28 cellular contexts compared by ENCODE assay signal in the genomic region with DNA sequence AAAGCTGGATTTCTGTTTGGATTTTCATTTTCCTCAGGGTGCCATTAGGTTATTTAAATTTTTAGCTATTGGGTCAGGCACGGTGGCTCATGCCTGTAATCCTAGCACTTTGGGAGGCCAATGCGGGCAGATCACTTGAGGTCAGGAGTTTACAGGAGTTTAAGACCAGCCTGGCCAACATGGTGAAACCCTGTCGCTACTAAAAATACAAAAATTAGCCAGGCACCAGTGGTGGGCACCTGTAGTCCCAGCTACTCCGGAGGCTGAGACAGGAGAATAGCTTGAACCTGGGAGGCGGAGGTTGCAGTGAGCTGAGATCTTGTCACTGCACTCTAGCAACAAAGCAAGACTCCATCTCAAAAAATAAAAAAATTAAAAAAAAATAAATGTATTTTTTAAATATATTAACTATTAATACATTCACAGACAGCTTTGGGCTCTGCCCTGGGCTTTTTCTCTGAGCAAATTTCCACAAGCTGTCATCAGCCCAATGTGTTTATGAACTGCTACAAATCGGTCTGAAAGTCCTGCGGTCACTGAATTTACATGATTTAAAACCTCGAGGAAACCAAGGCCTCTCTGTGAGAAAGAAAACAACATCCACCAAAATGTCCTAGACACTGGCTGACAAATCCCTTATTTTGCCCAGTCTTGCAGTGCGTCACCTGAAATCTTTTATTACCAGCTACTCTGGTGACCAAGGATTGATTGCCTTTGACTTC. TPM values are rescaled to one million over a fixed set of nuclear protein-coding genes. Genes with fewer than 3 reads are reported as not detected.
"Had no signal": no experiment of that assay in that cellular context is flagged by ENCODE, and none has a peak within 500 bp of the region (broad histone marks: within the 10 kb centered on the region; RNA-seq: fewer than 3 reads in every experiment).

No MANE protein-coding gene starts in this region.

- H3K36me3 ChIP-seq: uterus had no signal

- DNase-seq: cortex of kidney; foreskin melanocyte; glutamatergic neuron; heart right ventricle; hippocampal formation; left cardiac atrium; left lung; mesendoderm; midbrain; naive thymus-derived CD4-positive, alpha-beta T cell; nephron progenitor cell; nucleus accumbens; psoas muscle; right cardiac atrium; sigmoid colon; stimulated activated CD4-positive, alpha-beta T cell treated with anti-CD3 and anti-CD28 coated beads, Interleukin-2, amount 100 ng/mL, for 24 hours; stimulated activated CD4-positive, alpha-beta T cell treated with anti-CD3 and anti-CD28 coated beads, Interleukin-4, amount 100 ng/mL, for 24 hours; stimulated activated naive CD4-positive, alpha-beta T cell treated with Interleukin-2 at 50 U/mL for 16 hours; stomach; thyroid gland; upper lobe of left lung; uterus had no signal

- H3K9me3 ChIP-seq: left lung, psoas muscle, sigmoid colon, thyroid gland, upper lobe of left lung, uterus had no signal

- H3K4me3 ChIP-seq: heart right ventricle, left lung, psoas muscle, sigmoid colon, stomach, thyroid gland, upper lobe of left lung, uterus had no signal

- H3K4me1 ChIP-seq: heart right ventricle, psoas muscle, thyroid gland, uterus had no signal

- H3K27ac ChIP-seq: heart right ventricle, left lung, psoas muscle, stomach, thyroid gland, upper lobe of left lung, uterus had no signal

- H3K27me3 ChIP-seq: heart right ventricle, left lung, sigmoid colon, stomach, thyroid gland, upper lobe of left lung, uterus had no signal

- ATAC-seq: heart right ventricle; left cardiac atrium; left lung; naive thymus-derived CD4-positive, alpha-beta T cell; psoas muscle; right cardiac atrium; stimulated activated effector memory CD8-positive, alpha-beta T cell treated with anti-CD3 and anti-CD28 coated beads, Interleukin-12 subunit alpha, Interleukin-12 subunit beta, amount 100 ng/mL, for 72 hours had no signal

RNA-seq across cellular contexts. Expression of a gene that starts 19.2 kb away (rescaled TPM):
- total RNA-seq: dermis microvascular lymphatic vessel endothelial cell, fibroblast of lung, heart right ventricle, kidney epithelial cell, left cardiac atrium, lung microvascular endothelial cell, psoas muscle, right cardiac atrium, sigmoid colon, temporal lobe, thyroid gland had no signal
